Comparison of ENCODE assay signal across 8 cellular contexts in the genomic region with DNA sequence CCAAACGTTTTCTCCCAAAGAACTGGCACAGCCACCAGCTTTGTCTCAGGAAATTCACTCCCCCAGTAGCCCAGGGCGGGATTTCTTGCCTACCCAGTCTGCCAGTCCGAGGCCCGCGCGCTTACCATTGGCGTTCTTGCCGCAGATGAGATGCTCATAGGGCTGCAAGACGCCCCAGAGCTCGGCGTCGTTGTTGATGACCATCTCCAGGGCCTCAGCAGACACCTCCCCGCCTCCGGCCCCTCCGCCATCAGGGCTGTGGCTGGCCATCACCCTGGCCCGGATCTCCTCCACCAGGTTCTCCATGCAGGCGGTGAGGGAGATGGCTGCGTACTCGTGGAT. TPM values are rescaled to one million over a fixed set of nuclear protein-coding genes. Genes with fewer than 3 reads are reported as not detected.
A peak's percentile ranks its signal among the peaks of the same experiment; 100 is the strongest.
DNase-seq lines count a peak whose midpoint lies in the region; ATAC-seq and TF ChIP-seq lines count a peak whose summit lies in the region.

No MANE protein-coding gene starts in this region.

- H3K36me3 ChIP-seq in CD8-positive, alpha-beta memory T cell (ENCODE audit: insufficient read depth, low read length): no peaks in the 10 kb centered on the region
- H3K36me3 ChIP-seq in left lung: no peaks in the 10 kb centered on the region
- no peaks in the 10 kb centered on the region for H3K36me3 ChIP-seq in thoracic aorta

- intact Hi-C loops in left lung (cut with DNase I): no loop called here

- peaks cover 13 to 26% (median 23%) of the 10 kb centered on the region in 3 donors for H3K4me1 Mint-ChIP-seq in CD8-positive, alpha-beta memory T cell

- peaks cover 0 to 4% (median 2%) of the 10 kb centered on the region in 3 donors for H3K36me3 Mint-ChIP-seq in CD8-positive, alpha-beta memory T cell

- CTCF ChIA-PET in CD8-positive, alpha-beta memory T cell (lab: Charles Lee): interaction anchor here (1.0 to 6.3 kb wide), 9 partner anchors 9 to 548 kb away, joined by 3 to 113 read pairs (median 6); no protein-coding TSS in a partner anchor

- no peaks in the 10 kb centered on the region for H3K9me3 ChIP-seq in CD8-positive, alpha-beta memory T cell (ENCODE audit: low read length)
- H3K9me3 ChIP-seq in left lung (no peaks in the 10 kb centered on the region), thoracic aorta (no peaks in the 10 kb centered on the region)

- peak overlapping the region in 3 of 8 donors; percentile 13 to 90 (median 40) for H3K27ac Mint-ChIP-seq in CD8-positive, alpha-beta memory T cell

- no peak for TF ChIP-seq CTCF in NB4 (IDR thresholded peaks at IDR 0.05; ENCODE audit: low read depth, low read length)
- no peak for TF ChIP-seq CTCF in astrocyte of the spinal cord (IDR thresholded peaks at IDR 0.05; ENCODE audit: low read depth, low read length)
- no peak for TF ChIP-seq CTCF in left lung (IDR thresholded peaks at IDR 0.05)
- TF ChIP-seq CTCF in thoracic aorta (IDR thresholded peaks at IDR 0.05): no peak

- DNase-seq in CD8-positive, alpha-beta memory T cell: peak in 1 of 5 donors; percentile 5
- DNase-seq in NB4 (ENCODE audit: low read depth): peak; percentile 54
- peak; percentile 60 for DNase-seq in astrocyte of the spinal cord (ENCODE audit: low read depth, low spot score)
- no peak for DNase-seq in left lung
- DNase-seq in thoracic aorta (ENCODE audit: low spot score): peak; percentile 43
- DNase-seq in cerebellum (ENCODE audit: low spot score): no peak
- no peak for DNase-seq in NCI-H1105 (lab: John Stamatoyannopoulos, UW)
- no peak for DNase-seq in NCI-H345 (lab: John Stamatoyannopoulos, UW)

- H3K4me3 ChIP-seq in CD8-positive, alpha-beta memory T cell (ENCODE audit: low read length): peak overlapping the region; percentile 62
- H3K4me3 ChIP-seq in NB4 (ENCODE audit: low read depth, low read length): peak overlapping the region; percentile 71
- peak overlapping the region; percentile 66 for H3K4me3 ChIP-seq in astrocyte of the spinal cord (ENCODE audit: low read depth, low read length)
- H3K4me3 ChIP-seq in left lung: peak overlapping the region; percentile 59 to 78
- peak overlapping the region; percentile 84 for H3K4me3 ChIP-seq in thoracic aorta

- no peak overlapping the region for H3K27ac ChIP-seq in CD8-positive, alpha-beta memory T cell (ENCODE audit: low read depth, low read length)
- H3K27ac ChIP-seq in left lung (no peak overlapping the region), thoracic aorta (peak overlapping the region; percentile 77 to 80)

- ATAC-seq in left lung (no peak), thoracic aorta (ENCODE audit: insufficient number of reproducible peaks, low FRiP score, low read depth) (no peak)

- POLR2A ChIA-PET in CD8-positive, alpha-beta memory T cell (lab: Charles Lee): interaction anchor here (1.2 to 1.7 kb wide), 2 partner anchors 182 to 250 kb away, joined by 4 to 8 read pairs; no protein-coding TSS in a partner anchor

- no peak for TF ChIP-seq POLR2A in NB4 (IDR thresholded peaks at IDR 0.05; ENCODE audit: extremely low read depth, insufficient read length)

- H3K4me1 ChIP-seq in CD8-positive, alpha-beta memory T cell (ENCODE audit: insufficient read depth, low read length): peaks cover 8% of the 10 kb centered on the region
- peaks cover 12 to 33% of the 10 kb centered on the region in 2 donors for H3K4me1 ChIP-seq in left lung
- H3K4me1 ChIP-seq in thoracic aorta (ENCODE audit: control insufficient read depth in 1 of 2, low read depth in 2 of 2): peaks cover 4 to 36% of the 10 kb centered on the region in 2 donors

- H3K4me3 Mint-ChIP-seq in CD8-positive, alpha-beta memory T cell: peak overlapping the region; percentile 39 to 92 (median 76)

- H3K27me3 Mint-ChIP-seq in CD8-positive, alpha-beta memory T cell: peaks cover 29 to 64% of the 10 kb centered on the region in 2 donors

- H3K27me3 ChIP-seq in CD8-positive, alpha-beta memory T cell (ENCODE audit: insufficient read depth, low read length, poor library complexity, severe bottlenecking): peaks cover 16% of the 10 kb centered on the region
- H3K27me3 ChIP-seq in left lung (peaks cover 0 to 48% of the 10 kb centered on the region in 2 donors), thoracic aorta (replicated peaks; ENCODE audit: insufficient read depth) (no peaks in the 10 kb centered on the region)

- H3K9me3 Mint-ChIP-seq in CD8-positive, alpha-beta memory T cell: no peaks in the 10 kb centered on the region

- in situ Hi-C loops in astrocyte of the spinal cord (cut with HindIII; ENCODE audit: low sequenced_read_pairs): no loop called here

RNA-seq across cellular contexts. Expression of gene ABTB2, which starts 1.3 kb away (rescaled TPM):
- 1 to 10 TPM; 5.4 to 5.5 TPM for total RNA-seq in CD8-positive, alpha-beta memory T cell
- polyA plus RNA-seq in CD8-positive, alpha-beta memory T cell: 0.05 TPM
- 1 to 10 TPM; 2.4 to 6.9 TPM for total RNA-seq in left lung
- total RNA-seq in thoracic aorta: 10 to 100 TPM; 12.3 to 31.0 TPM
- total RNA-seq in cerebellum: 12.3 TPM

Comparison
In these comparisons a context has a peak if more than half of its experiments do, and no peak if none do; other contexts are left out.
1. DNase-seq: peak in NB4 (single experiment), astrocyte of the spinal cord (single experiment) and thoracic aorta (single experiment); none in left lung (0 of 2), cerebellum (single experiment), NCI-H1105 (single experiment) and NCI-H345 (single experiment).
2. H3K27ac ChIP-seq: peak in thoracic aorta (2 of 2); none in CD8-positive, alpha-beta memory T cell (single experiment) and left lung (0 of 2).
3. Peak in every context shown above with its lines, with median percentiles within 50 percentile points of each other: H3K4me3 ChIP-seq.